In the genomic region with DNA sequence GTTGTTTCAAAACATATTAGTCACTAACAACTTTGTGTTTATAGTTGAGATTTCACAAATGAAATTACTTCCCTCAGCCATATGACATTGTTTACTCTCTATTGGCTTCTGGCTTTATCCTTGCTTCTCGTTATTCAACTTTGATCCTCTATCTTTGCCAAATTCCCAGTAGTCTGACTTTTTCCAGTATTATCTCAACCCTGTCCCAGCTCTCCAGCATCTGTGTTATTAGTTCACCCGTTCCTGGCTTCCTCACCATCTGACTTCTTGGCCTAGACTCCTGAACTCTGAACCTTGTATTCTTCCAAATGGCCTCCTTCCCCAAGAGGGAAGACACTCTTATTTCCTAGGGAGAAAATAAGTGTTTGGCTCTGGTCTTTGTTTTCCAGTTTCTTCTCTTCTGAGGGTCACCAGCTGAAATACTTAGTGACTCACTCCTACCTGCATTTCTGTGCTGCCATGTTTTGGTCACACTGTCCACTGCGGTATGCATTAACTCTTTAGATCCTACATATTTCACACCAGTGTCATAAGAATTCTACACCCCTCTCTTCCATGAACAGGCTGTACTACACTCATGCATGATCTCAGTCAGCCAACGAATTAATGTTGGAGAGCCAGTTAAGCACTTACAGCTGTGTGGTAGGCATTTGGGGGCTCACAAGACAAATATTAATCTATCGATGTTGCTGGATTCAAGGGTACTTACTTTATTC, we compare ENCODE assay signal across 18 cellular contexts. TPM values are rescaled to one million over a fixed set of nuclear protein-coding genes. Genes with fewer than 3 reads are reported as not detected.
"Had no signal": no experiment of that assay in that cellular context is flagged by ENCODE, and none has a peak within 500 bp of the region (broad histone marks: within the 10 kb centered on the region; RNA-seq: fewer than 3 reads in every experiment).

No MANE protein-coding gene starts in this region.

- H3K36me3 ChIP-seq: cardiac muscle cell, stomach, upper lobe of left lung had no signal

- H3K9me3 ChIP-seq: SK-N-SH, stomach, testis, upper lobe of left lung had no signal

- ATAC-seq: activated CD8-positive, alpha-beta memory T cell treated with anti-CD3 and anti-CD28 coated beads, Interleukin-2, amount 10 ng/mL, durations not matched to agents 7 days and 5 days; stimulated activated effector memory CD8-positive, alpha-beta T cell treated with anti-CD3 and anti-CD28 coated beads, Interleukin-12 subunit alpha, Interleukin-12 subunit beta, amount 100 ng/mL, for 72 hours had no signal

- H3K27me3 ChIP-seq: cardiac muscle cell, stomach, testis, upper lobe of left lung had no signal

- H3K4me3 ChIP-seq: cardiac muscle cell, skin epidermis, stomach, testis, upper lobe of left lung had no signal

- FAIRE-seq: frontal cortex, TTC549 had no signal

- H3K4me1 ChIP-seq: testis, upper lobe of left lung had no signal

- DNase-seq: activated CD4-positive, alpha-beta memory T cell treated with anti-CD3 and anti-CD28 coated beads, Interleukin-2, amount 10 ng/mL, durations not matched to agents 7 days and 5 days; activated CD4-positive, alpha-beta T cell treated with anti-CD3 and anti-CD28 coated beads for 4 hours; activated CD8-positive, alpha-beta memory T cell treated with anti-CD3 and anti-CD28 coated beads, Interleukin-2, amount 10 ng/mL, durations not matched to agents 7 days and 5 days; left cardiac atrium; midbrain; nucleus accumbens; posterior cingulate gyrus; retina; SK-N-SH; stimulated activated CD4-positive, alpha-beta T cell treated with anti-CD3 and anti-CD28 coated beads, Interleukin-4, amount 100 ng/mL, for 1 hour; stomach; testis; upper lobe of left lung had no signal

- H3K27ac ChIP-seq: cardiac muscle cell, skin epidermis, stomach, testis had no signal

- H3K4me2 ChIP-seq: SK-N-SH had no signal

- H3K9ac ChIP-seq: SK-N-SH had no signal

RNA-seq across cellular contexts. Expression of gene ARHGAP24, which starts 17.0 kb away (rescaled TPM):
- total RNA-seq: activated CD4-positive, alpha-beta memory T cell treated with anti-CD3 and anti-CD28 coated beads, Interleukin-2, amount 10 ng/mL, durations not matched to agents 7 days and 5 days; activated CD8-positive, alpha-beta memory T cell treated with anti-CD3 and anti-CD28 coated beads, Interleukin-2, amount 10 ng/mL, durations not matched to agents 7 days and 5 days had no signal
